ENCODE assay signal across 11 cellular contexts in genomic region chr18:12862467-12862866, GRCh38. TPM values are rescaled to one million over a fixed set of nuclear protein-coding genes. Genes with fewer than 3 reads are reported as not detected.
A peak's percentile ranks its signal among the peaks of the same experiment; 100 is the strongest.
DNase-seq lines count a peak whose midpoint lies in the region; ATAC-seq and TF ChIP-seq lines count a peak whose summit lies in the region.
"Had no signal": no experiment of that assay in that cellular context is flagged by ENCODE, and none has a peak within 500 bp of the region (broad histone marks: within the 10 kb centered on the region; RNA-seq: fewer than 3 reads in every experiment).

No MANE protein-coding gene starts in this region.

- H3K4me3 Mint-ChIP-seq in brain: no peak overlapping the region
- H3K4me3 Mint-ChIP-seq: nephron progenitor cell had no signal

- H3K27ac Mint-ChIP-seq in brain: peak overlapping the region in 3 of 5 experiments; percentile 56 to 68 (median 60)
- H3K27ac Mint-ChIP-seq: nephron progenitor cell had no signal

- WGBS in mesendoderm (ENCODE audit: extremely low coverage, insufficient coverage, low lambda C conversion rate): no CpG with 5 or more reads among the region's 2 CpGs

- H3K4me1 Mint-ChIP-seq in brain: peaks cover 18% of the 10 kb centered on the region
- H3K4me1 Mint-ChIP-seq: nephron progenitor cell had no signal

- no peaks in the 10 kb centered on the region for H3K9me3 Mint-ChIP-seq in brain
- H3K9me3 Mint-ChIP-seq: nephron progenitor cell had no signal

- peak overlapping the region in 10 of 11 experiments; percentile 8 to 65 (median 30); a peak in 13 of 22 replicates for H3K4me2 ChIP-seq in BLaER1 treated with 17β-estradiol and CSF1 and Interleukin-3, amounts not matched to agents 10 nM and 100 nM
- H3K4me2 ChIP-seq in mesendoderm (ENCODE audit: low read length): no peak overlapping the region

- no peak for TF ChIP-seq CTCF in brain (conservative IDR thresholded peaks at IDR 0.05)

- peaks cover 30% of the 10 kb centered on the region for H3K79me2 ChIP-seq in mesendoderm (ENCODE audit: control insufficient read depth, insufficient read depth, low read length)

- peaks cover 31 to 100% (median 89%) of the 10 kb centered on the region in 11 experiments; a peak in 20 of 22 replicates for H4K20me1 ChIP-seq in BLaER1 treated with 17β-estradiol and CSF1 and Interleukin-3, amounts not matched to agents 10 nM and 100 nM

- H2BK120ac ChIP-seq in mesendoderm (ENCODE audit: low read depth, low read length): no peak overlapping the region

- H3K23ac ChIP-seq in mesendoderm (ENCODE audit: low read length): no peak overlapping the region

- H2AK5ac ChIP-seq in mesendoderm (ENCODE audit: low read length): no peak overlapping the region

- DNase-seq in HT-29 (ENCODE audit: low spot score): peak; percentile 52
- peak; percentile 98 for DNase-seq in mesendoderm
- DNase-seq in NK-92 (lab: John Stamatoyannopoulos, UW; ENCODE audit: unreplicated experiment): no peak
- no peak for DNase-seq in activated naive CD4-positive, alpha-beta T cell (lab: John Stamatoyannopoulos, UW)
- no peak for DNase-seq in KG1 (lab: John Stamatoyannopoulos, UW)
- DNase-seq: activated CD8-positive, alpha-beta memory T cell treated with anti-CD3 and anti-CD28 coated beads for 24 hours; foreskin fibroblast; nephron progenitor cell had no signal

- H4K8ac ChIP-seq in mesendoderm (ENCODE audit: low read depth, low read length): no peak overlapping the region

- no peak overlapping the region for H3K18ac ChIP-seq in mesendoderm (ENCODE audit: low read length)

- no peak overlapping the region for H2BK15ac ChIP-seq in mesendoderm (replicated peaks; ENCODE audit: low read depth)

- no peak overlapping the region for H4K5ac ChIP-seq in mesendoderm (ENCODE audit: low read length)

- H3K36me3 ChIP-seq in BLaER1 treated with 17β-estradiol and CSF1 and Interleukin-3, amounts not matched to agents 10 nM and 100 nM: peaks cover 21 to 75% (median 39%) of the 10 kb centered on the region in 11 experiments
- no peaks in the 10 kb centered on the region for H3K36me3 ChIP-seq in mesendoderm (ENCODE audit: control insufficient read depth, insufficient read depth, low read length)

- H3K27ac ChIP-seq in BLaER1 treated with 17β-estradiol and CSF1 and Interleukin-3, amounts not matched to agents 10 nM and 100 nM: peak overlapping the region in 3 of 11 experiments; percentile 0 to 15 (median 9); a peak in 2 of 22 replicates
- H3K27ac ChIP-seq in mesendoderm (ENCODE audit: low read depth, low read length): no peak overlapping the region

- peak overlapping the region; percentile 44 for H3K56ac ChIP-seq in mesendoderm (ENCODE audit: low read length)

- no peaks in the 10 kb centered on the region for H3K27me3 Mint-ChIP-seq in brain

- H3K79me1 ChIP-seq in mesendoderm (ENCODE audit: low read length): peaks cover 2% of the 10 kb centered on the region

- H3K27me3 ChIP-seq in BLaER1 treated with 17β-estradiol and CSF1 and Interleukin-3, amounts not matched to agents 10 nM and 100 nM: no peaks in the 10 kb centered on the region
- H3K27me3 ChIP-seq in mesendoderm (ENCODE audit: insufficient read depth, low read length, poor library complexity): no peaks in the 10 kb centered on the region

- H3K4ac ChIP-seq in mesendoderm (ENCODE audit: low read depth, low read length): no peak overlapping the region

- H3K4me1 ChIP-seq in BLaER1 treated with 17β-estradiol and CSF1 and Interleukin-3, amounts not matched to agents 10 nM and 100 nM: peaks cover 15 to 100% (median 27%) of the 10 kb centered on the region in 10 experiments
- peaks cover 5% of the 10 kb centered on the region for H3K4me1 ChIP-seq in mesendoderm (ENCODE audit: control insufficient read depth, low read depth, low read length)

- H3K9ac ChIP-seq in BLaER1 treated with 17β-estradiol and CSF1 and Interleukin-3, amounts not matched to agents 10 nM and 100 nM: peak overlapping the region in 2 of 11 experiments; percentile 9 to 42; a peak in 1 of 22 replicates
- H3K9ac ChIP-seq in mesendoderm (ENCODE audit: low read length): peak overlapping the region; percentile 33

- H3K4me3 ChIP-seq in BLaER1 treated with 17β-estradiol and CSF1 and Interleukin-3, amounts not matched to agents 10 nM and 100 nM: no peak overlapping the region
- H3K4me3 ChIP-seq in mesendoderm (ENCODE audit: low read length): no peak overlapping the region

- peaks cover 0 to 20% (median 13%) of the 10 kb centered on the region in 11 experiments; a peak in 13 of 22 replicates for H3K9me3 ChIP-seq in BLaER1 treated with 17β-estradiol and CSF1 and Interleukin-3, amounts not matched to agents 10 nM and 100 nM (replicated peaks in 1 of 11)

- no peak for ATAC-seq in HG03520 (IDR thresholded peaks at IDR 0.05; ENCODE audit: unreplicated experiment)

- H3K36me3 Mint-ChIP-seq in brain: peaks cover 5% of the 10 kb centered on the region

- H2BK5ac ChIP-seq in mesendoderm (ENCODE audit: low read length): no peak overlapping the region

RNA-seq across cellular contexts. Expression of gene PTPN2, which starts 21.6 kb away (rescaled TPM):
- 22.1 and 27.7 TPM in 2 replicates for total RNA-seq in HT-29 (2014; rRNA removed; shearing (Covaris generic))
- polyA plus RNA-seq in brain (ENCODE audit: insufficient read depth, low read depth, low replicate concordance): 12.5 TPM
- polyA plus RNA-seq in mesendoderm (2013, experiment 1 of 2): 53.1 TPM
- polyA plus RNA-seq in mesendoderm (2013, experiment 2 of 2): 50.1 TPM

Comparison
In these comparisons a context has a peak if more than half of its experiments do, and no peak if none do; other contexts are left out.
1. DNase-seq: peak in HT-29 (single experiment) and mesendoderm (single experiment); none in NK-92 (single experiment), activated naive CD4-positive, alpha-beta T cell (0 of 4) and KG1 (single experiment).